ENCODE assay signal across 20 cellular contexts in the genomic region with DNA sequence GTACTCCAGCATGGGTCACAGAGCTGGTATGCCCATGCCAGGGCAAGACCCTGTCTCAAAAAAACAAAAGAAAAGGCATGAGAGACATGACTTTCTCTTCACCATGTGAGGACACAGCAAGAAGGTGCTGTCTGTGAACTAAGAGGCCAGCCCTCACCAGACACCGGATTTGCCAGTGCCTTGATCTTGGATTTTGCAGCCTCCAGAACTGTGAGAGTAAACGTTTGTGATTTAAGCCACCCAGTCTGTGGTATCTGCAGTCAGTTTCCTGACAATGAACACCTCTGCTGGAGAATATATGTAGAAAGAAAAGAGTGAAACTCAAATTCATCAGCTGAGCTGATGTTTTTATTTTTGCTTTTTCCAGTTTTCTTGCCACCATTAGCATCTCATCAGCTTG.
"Had no signal": no experiment of that assay in that cellular context is flagged by ENCODE, and none has a peak within 500 bp of the region (broad histone marks: within the 10 kb centered on the region; RNA-seq: fewer than 3 reads in every experiment).

No MANE protein-coding gene starts in this region.

- H3K4me1 Mint-ChIP-seq: stimulated activated memory B cell treated with anti-CD40 and anti-IgM and Interleukin-4, amounts not matched to agents 10 μg/mL and 1 μg/mL and 100 μg/mL, for 72 hours had no signal

- H3K36me3 ChIP-seq: esophagus squamous epithelium, gastroesophageal sphincter, spleen, transverse colon had no signal

- H3K27me3 ChIP-seq: esophagus squamous epithelium, gastroesophageal sphincter, spleen, transverse colon had no signal

- H3K9me3 Mint-ChIP-seq: dendritic cell treated with granulocyte-macrophage colony-stimulating factor and Interleukin-4, amounts not matched to agents 40 ng/mL and 50 ng/mL, for 4 days; effector memory CD8-positive, alpha-beta T cell; naive B cell; nephron; stimulated activated memory B cell treated with anti-CD40 and anti-IgM and Interleukin-4, amounts not matched to agents 10 μg/mL and 1 μg/mL and 100 μg/mL, for 72 hours; stimulated activated naive CD8-positive, alpha-beta T cell treated with anti-CD3 and anti-CD28 coated beads, Interleukin-15, Interleukin-2, amounts not matched to agents 100 ng/mL and 50 ng/mL, for 24 hours had no signal

- H3K36me3 Mint-ChIP-seq: naive B cell; stimulated activated memory B cell treated with anti-CD40 and anti-IgM and Interleukin-4, amounts not matched to agents 10 μg/mL and 1 μg/mL and 100 μg/mL, for 72 hours had no signal

- H3K4me3 ChIP-seq: esophagus squamous epithelium, gastroesophageal sphincter, psoas muscle, spleen, transverse colon had no signal

- H3K27ac Mint-ChIP-seq: dendritic cell treated with granulocyte-macrophage colony-stimulating factor and Interleukin-4, amounts not matched to agents 40 ng/mL and 50 ng/mL, for 4 days; naive B cell; nephron; stimulated activated memory B cell treated with anti-CD40 and anti-IgM and Interleukin-4, amounts not matched to agents 10 μg/mL and 1 μg/mL and 100 μg/mL, for 72 hours; stimulated activated naive CD8-positive, alpha-beta T cell treated with anti-CD3 and anti-CD28 coated beads, Interleukin-15, Interleukin-2, amounts not matched to agents 100 ng/mL and 50 ng/mL, for 24 hours had no signal

- DNase-seq: effector memory CD8-positive, alpha-beta T cell; esophagus squamous epithelium; foreskin fibroblast; left colon; left ventricle myocardium superior; mesendoderm; naive B cell; psoas muscle; retina; spleen; stimulated activated CD4-positive, alpha-beta T cell treated with anti-CD3 and anti-CD28 coated beads, Interleukin-15, amount 100 ng/mL, for 24 hours; stimulated activated CD4-positive, alpha-beta T cell treated with anti-CD3 and anti-CD28 coated beads, Interleukin-1b, Interleukin-23, amount 100 ng/mL, for 48 hours; stimulated activated CD4-positive, alpha-beta T cell treated with anti-CD3 and anti-CD28 coated beads, Interleukin-4, amount 100 ng/mL, for 24 hours; transverse colon had no signal

- H3K9me3 ChIP-seq: esophagus squamous epithelium, gastroesophageal sphincter, psoas muscle, transverse colon had no signal

- H3K4me3 Mint-ChIP-seq: dendritic cell treated with granulocyte-macrophage colony-stimulating factor and Interleukin-4, amounts not matched to agents 40 ng/mL and 50 ng/mL, for 4 days; effector memory CD8-positive, alpha-beta T cell; naive B cell; nephron; stimulated activated memory B cell treated with anti-CD40 and anti-IgM and Interleukin-4, amounts not matched to agents 10 μg/mL and 1 μg/mL and 100 μg/mL, for 72 hours; stimulated activated naive CD8-positive, alpha-beta T cell treated with anti-CD3 and anti-CD28 coated beads, Interleukin-15, Interleukin-2, amounts not matched to agents 100 ng/mL and 50 ng/mL, for 24 hours had no signal

- H3K4me1 ChIP-seq: psoas muscle had no signal

- H3K27me3 Mint-ChIP-seq: stimulated activated naive CD8-positive, alpha-beta T cell treated with anti-CD3 and anti-CD28 coated beads, Interleukin-15, Interleukin-2, amounts not matched to agents 100 ng/mL and 50 ng/mL, for 24 hours had no signal

- FAIRE-seq: colon had no signal

- H3K27ac ChIP-seq: esophagus squamous epithelium, gastroesophageal sphincter, psoas muscle, spleen, transverse colon had no signal

- ATAC-seq: effector memory CD8-positive, alpha-beta T cell; gastroesophageal sphincter; left colon; left ventricle myocardium superior; psoas muscle; stimulated activated memory B cell treated with anti-CD40 and anti-IgM and Interleukin-4, amounts not matched to agents 10 μg/mL and 1 μg/mL and 100 μg/mL, for 72 hours had no signal
